Comparison of ENCODE assay signal across 24 cellular contexts in the genomic region with DNA sequence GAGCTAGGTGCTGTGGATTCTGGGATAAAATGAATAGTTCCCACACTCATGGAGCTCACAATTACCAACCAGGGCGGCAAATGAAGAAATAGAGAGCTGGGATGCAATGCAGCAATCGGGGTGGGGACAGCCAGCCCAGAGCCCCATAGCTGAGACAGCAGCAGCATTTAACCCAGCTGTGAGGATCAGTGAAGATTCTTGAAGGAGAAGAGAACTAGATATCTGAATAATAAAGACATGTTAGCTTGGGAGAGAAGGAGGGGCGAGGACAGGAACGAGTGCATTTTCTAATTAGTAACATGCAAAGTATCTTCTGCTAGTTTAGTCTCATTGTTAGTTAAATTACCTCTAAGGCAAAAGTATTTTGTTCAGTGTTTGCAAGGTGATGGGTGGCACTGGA.
"Had no signal": no experiment of that assay in that cellular context is flagged by ENCODE, and none has a peak within 500 bp of the region (broad histone marks: within the 10 kb centered on the region; RNA-seq: fewer than 3 reads in every experiment).

No MANE protein-coding gene starts in this region.

- H3K4me3 ChIP-seq: ascending aorta, coronary artery, gastroesophageal sphincter, heart left ventricle, left ventricle myocardium inferior, prostate gland, right atrium auricular region, suprapubic skin, transverse colon, uterus had no signal

- H3K27me3 ChIP-seq: ascending aorta, gastroesophageal sphincter, heart left ventricle, right atrium auricular region, suprapubic skin, transverse colon, uterus had no signal

- H3K27ac ChIP-seq: ascending aorta, coronary artery, gastroesophageal sphincter, heart left ventricle, left ventricle myocardium inferior, prostate gland, right atrium auricular region, suprapubic skin, transverse colon, uterus had no signal

- H3K4me1 ChIP-seq: ascending aorta, gastroesophageal sphincter, heart left ventricle, left ventricle myocardium inferior, prostate gland, right atrium auricular region, suprapubic skin, transverse colon, uterus had no signal

- DNase-seq: activated CD4-positive, CD25-positive, alpha-beta regulatory T cell treated with anti-CD3 and anti-CD28 coated beads, Interleukin-2, amount 50 U/mL, for 72 hours; activated CD8-positive, alpha-beta memory T cell treated with anti-CD3 and anti-CD28 coated beads for 24 hours; activated CD8-positive, alpha-beta memory T cell treated with anti-CD3 and anti-CD28 coated beads, Interleukin-2, amount 50 U/mL, for 48 hours; activated effector memory CD4-positive, alpha-beta T cell treated with anti-CD3 and anti-CD28 coated beads, Interleukin-2, amount 50 U/mL, for 16 hours; activated naive CD4-positive, alpha-beta T cell treated with anti-CD3 and anti-CD28 coated beads, Interleukin-2, amount 50 U/mL, for 16 hours; activated T-cell treated with anti-CD3 and anti-CD28 coated beads, Interleukin-2, amount 50 U/mL, for 72 hours; effector CD4-positive, alpha-beta T cell; heart left ventricle; immature natural killer cell; kidney glomerular epithelial cell; left ventricle myocardium inferior; nephron progenitor cell; transverse colon; uterus had no signal

- ATAC-seq: activated T-cell treated with anti-CD3 and anti-CD28 coated beads, Interleukin-2, amount 50 U/mL, for 72 hours; esophagus mucosa; gastroesophageal sphincter; heart left ventricle had no signal

- H3K36me3 ChIP-seq: ascending aorta, gastroesophageal sphincter, heart left ventricle, left ventricle myocardium inferior, prostate gland, right atrium auricular region, suprapubic skin, transverse colon, uterus had no signal

- H3K4me1 Mint-ChIP-seq: central memory CD8-positive, alpha-beta T cell; nephron progenitor cell had no signal

- H3K9me3 ChIP-seq: ascending aorta, gastroesophageal sphincter, heart left ventricle, left ventricle myocardium inferior, prostate gland, right atrium auricular region, suprapubic skin, transverse colon, uterus had no signal

- H3K27me3 Mint-ChIP-seq: stimulated activated naive CD8-positive, alpha-beta T cell treated with anti-CD3 and anti-CD28 coated beads, Interleukin-15, Interleukin-2, amounts not matched to agents 100 ng/mL and 50 ng/mL, for 24 hours had no signal

- H3K27ac Mint-ChIP-seq: activated T-cell treated with anti-CD3 and anti-CD28 coated beads, Interleukin-2, amount 50 U/mL, for 72 hours; immature natural killer cell; nephron progenitor cell; stimulated activated naive CD8-positive, alpha-beta T cell treated with anti-CD3 and anti-CD28 coated beads, Interleukin-15, Interleukin-2, amounts not matched to agents 100 ng/mL and 50 ng/mL, for 24 hours; T-helper 1 cell treated with Interleukin-12 subunit alpha and Interleukin-12 subunit beta and Interleukin-4 antibody, amounts not matched to agents 30 μg/mL and 1 μg/mL, for 36 hours had no signal

- H3K4me3 Mint-ChIP-seq: activated T-cell treated with anti-CD3 and anti-CD28 coated beads, Interleukin-2, amount 50 U/mL, for 72 hours; central memory CD8-positive, alpha-beta T cell; immature natural killer cell; nephron progenitor cell; stimulated activated naive CD8-positive, alpha-beta T cell treated with anti-CD3 and anti-CD28 coated beads, Interleukin-15, Interleukin-2, amounts not matched to agents 100 ng/mL and 50 ng/mL, for 24 hours; T-helper 1 cell treated with Interleukin-12 subunit alpha and Interleukin-12 subunit beta and Interleukin-4 antibody, amounts not matched to agents 30 μg/mL and 1 μg/mL, for 36 hours had no signal

- H3K9me3 Mint-ChIP-seq: central memory CD8-positive, alpha-beta T cell; immature natural killer cell; nephron progenitor cell; stimulated activated naive CD8-positive, alpha-beta T cell treated with anti-CD3 and anti-CD28 coated beads, Interleukin-15, Interleukin-2, amounts not matched to agents 100 ng/mL and 50 ng/mL, for 24 hours had no signal
